ENCODE assay signal across 21 cellular contexts in the genomic region with DNA sequence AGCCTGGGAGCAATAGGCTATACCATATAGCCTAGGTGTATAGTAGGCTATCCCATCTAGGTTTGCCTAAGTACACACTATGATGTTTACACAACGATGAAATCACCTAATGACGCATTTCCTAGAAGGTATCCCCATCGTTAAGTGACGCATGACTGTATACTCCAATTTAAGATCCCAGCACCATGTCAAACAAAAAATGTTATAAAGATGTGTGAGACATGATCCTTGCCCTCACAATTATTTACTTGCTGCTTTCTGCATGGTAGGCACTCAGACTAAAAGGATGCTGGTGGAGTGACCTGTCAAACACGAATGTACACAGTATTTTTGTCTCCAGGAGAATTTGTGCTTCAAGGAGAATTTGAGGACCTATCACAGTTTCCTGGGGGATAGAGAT. TPM values are rescaled to one million over a fixed set of nuclear protein-coding genes. Genes with fewer than 3 reads are reported as not detected.
DNase-seq lines count a peak whose midpoint lies in the region; ATAC-seq and TF ChIP-seq lines count a peak whose summit lies in the region.
"Had no signal": no experiment of that assay in that cellular context is flagged by ENCODE, and none has a peak within 500 bp of the region (broad histone marks: within the 10 kb centered on the region; RNA-seq: fewer than 3 reads in every experiment).

No MANE protein-coding gene starts in this region.

- H3K9me2 ChIP-seq in PC-3 (replicated peaks; ENCODE audit: low read length) (no peaks in the 10 kb centered on the region), hepatocyte (replicated peaks; ENCODE audit: insufficient read depth) (no peaks in the 10 kb centered on the region)

- no peak overlapping the region for H2AFZ ChIP-seq in PC-3 (ENCODE audit: low read length)
- no peak overlapping the region for H2AFZ ChIP-seq in hepatocyte

- POLR2A ChIA-PET in PC-3 (lab: Charles Lee; ENCODE audit: unreplicated experiment) = no interaction called here

- CTCF ChIA-PET in PC-3 (lab: Charles Lee) = no interaction called here

- peak overlapping the region; percentile 81 for H3K27ac ChIP-seq in PC-3 (ENCODE audit: low read length)
- H3K27ac ChIP-seq in hepatocyte = no peak overlapping the region
- H3K27ac ChIP-seq: body of pancreas, HL-60, left ventricle myocardium inferior, vagina, VCaP had no signal

- H3K79me2 ChIP-seq in PC-3 (ENCODE audit: low read length) (no peaks in the 10 kb centered on the region), hepatocyte (no peaks in the 10 kb centered on the region)

- ATAC-seq in PC-3 (peak; percentile 96), HG02798 (IDR thresholded peaks at IDR 0.05; ENCODE audit: poor library complexity, unreplicated experiment) (no peak)
- ATAC-seq: body of pancreas, sciatic nerve had no signal

- H3K9ac ChIP-seq in PC-3 (ENCODE audit: low read length) = peak overlapping the region; percentile 13; the same call in 1 of the 2 replicates

- no peak for TF ChIP-seq CTCF in PC-3 (conservative IDR thresholded peaks at IDR 0.05; ENCODE audit: low read depth, low read length)
- TF ChIP-seq CTCF in hepatocyte (IDR thresholded peaks at IDR 0.05; ENCODE audit: poor library complexity) = no peak

- H3F3A ChIP-seq in PC-3 (ENCODE audit: low read length, unreplicated experiment) = no peaks in the 10 kb centered on the region

- H3K36me3 ChIP-seq in PC-3 (ENCODE audit: low read depth, low read length) (no peaks in the 10 kb centered on the region), hepatocyte (replicated peaks; ENCODE audit: insufficient read depth, low read depth) (no peaks in the 10 kb centered on the region)
- H3K36me3 ChIP-seq: left ventricle myocardium inferior, vagina had no signal

- H3K9me3 ChIP-seq in PC-3 (ENCODE audit: low read length) (no peaks in the 10 kb centered on the region), hepatocyte (ENCODE audit: low read depth) (no peaks in the 10 kb centered on the region)
- H3K9me3 ChIP-seq: body of pancreas, left ventricle myocardium inferior, vagina had no signal

- H4K20me1 ChIP-seq in PC-3 (ENCODE audit: low read length) (no peaks in the 10 kb centered on the region), hepatocyte (ENCODE audit: insufficient read depth, poor library complexity, severe bottlenecking) (no peaks in the 10 kb centered on the region)

- H3K4me1 ChIP-seq in PC-3 (ENCODE audit: insufficient read depth, low read length) (peaks cover 30% of the 10 kb centered on the region), hepatocyte (ENCODE audit: insufficient read depth) (no peaks in the 10 kb centered on the region)
- H3K4me1 ChIP-seq: body of pancreas, left ventricle myocardium inferior, vagina had no signal

- no peak overlapping the region for H3K4me3 ChIP-seq in PC-3 (ENCODE audit: low read length)
- H3K4me3 ChIP-seq in hepatocyte = no peak overlapping the region
- H3K4me3 ChIP-seq: body of pancreas, left ventricle myocardium inferior, vagina had no signal

- WGBS in hepatocyte (ENCODE audit: low lambda C conversion rate, missing lambda C conversion rate) = 64% methylated on average over 5 of the region's 5 CpGs

- peak; percentile 18 to 52 for DNase-seq in NCI-H2081 (lab: John Stamatoyannopoulos, UW)
- no peak for DNase-seq in NCI-H2081 treated with DMSO at 0.1 percent for 48 hours (lab: John Stamatoyannopoulos, UW)
- DNase-seq in NCI-H146 treated with DMSO at 0.1 percent for 48 hours (lab: John Stamatoyannopoulos, UW; ENCODE audit: unreplicated experiment) = peak; percentile 74
- DNase-seq in PC-3 = peak; percentile 97
- peak; percentile 47 for DNase-seq in hepatocyte (ENCODE audit: low spot score)
- no peak for DNase-seq in ureter (ENCODE audit: low spot score)
- DNase-seq in SK-N-DZ (ENCODE audit: low spot score) = no peak
- DNase-seq: activated CD4-positive, alpha-beta T cell treated with anti-CD3 and anti-CD28 coated beads, Interleukin-2, amount 50 U/mL, for 1 hour; activated CD8-positive, alpha-beta memory T cell treated with anti-CD3 and anti-CD28 coated beads, Interleukin-2, amount 50 U/mL, for 4 hours; activated naive CD8-positive, alpha-beta T cell treated with anti-CD3 and anti-CD28 coated beads, Interleukin-2, amount 10 ng/mL, durations not matched to agents 7 days and 5 days; body of pancreas; GF-D8; left ventricle myocardium inferior; midbrain; Right ventricle myocardium superior; T-helper 2 cell had no signal

- intact Hi-C loops in PC-3 (cut with micrococcal nuclease) = no loop called here

- H3K4me2 ChIP-seq in PC-3 (ENCODE audit: low read length) (peak overlapping the region; percentile 21; the same call in 1 of the 2 replicates), hepatocyte (no peak overlapping the region)

- no TSS peak for BruUV-seq in PC-3 (replicated peaks; lab: Mats Ljungman, UMichigan)

- H3K27me3 ChIP-seq in PC-3 (ENCODE audit: low read length) = peaks cover 31% of the 10 kb centered on the region
- H3K27me3 ChIP-seq in hepatocyte = no peaks in the 10 kb centered on the region
- H3K27me3 ChIP-seq: body of pancreas, vagina had no signal

RNA-seq across cellular contexts. Expression of a gene that starts 32.3 kb away (rescaled TPM):
- total RNA-seq in PC-3 (2014; rRNA removed) = not detected in 2 replicates
- 3.6 and 3.7 TPM in 2 replicates for total RNA-seq in hepatocyte
- polyA plus RNA-seq in hepatocyte = 5.2 TPM in 2 replicates
- total RNA-seq in ureter = 16.3 TPM
- polyA plus RNA-seq in SK-N-DZ (2014; cell fraction: cytosol; rRNA removed) = 40.0 and 41.1 TPM in 2 replicates
- polyA plus RNA-seq in SK-N-DZ (2014; cell fraction: nucleus; rRNA removed) = 51.1 and 70.7 TPM in 2 replicates
- total RNA-seq: activated naive CD8-positive, alpha-beta T cell treated with anti-CD3 and anti-CD28 coated beads, Interleukin-2, amount 10 ng/mL, durations not matched to agents 7 days and 5 days; Right ventricle myocardium superior had no signal

Comparison
In these comparisons a context has a peak if more than half of its experiments do, and no peak if none do; other contexts are left out.
1. DNase-seq: peak in NCI-H2081 (2 of 2), NCI-H146 treated with DMSO at 0.1 percent for 48 hours (single experiment), PC-3 (single experiment) and hepatocyte (single experiment); none in NCI-H2081 treated with DMSO at 0.1 percent for 48 hours (single experiment), ureter (single experiment) and SK-N-DZ (single experiment).